Comparison of ENCODE assay signal across 13 cellular contexts in genomic region chr7:158595068-158595467, GRCh38. TPM values are rescaled to one million over a fixed set of nuclear protein-coding genes. Genes with fewer than 3 reads are reported as not detected.
A peak's percentile ranks its signal among the peaks of the same experiment; 100 is the strongest.
DNase-seq lines count a peak whose midpoint lies in the region; ATAC-seq and TF ChIP-seq lines count a peak whose summit lies in the region.
"Had no signal": no experiment of that assay in that cellular context is flagged by ENCODE, and none has a peak within 500 bp of the region (broad histone marks: within the 10 kb centered on the region; RNA-seq: fewer than 3 reads in every experiment).

No MANE protein-coding gene starts in this region.

- no peak overlapping the region for H3K18ac ChIP-seq in IMR-90 (ENCODE audit: low read depth, low read length)

- CTCF ChIA-PET in IMR-90 (lab: Yijun Ruan, JAX): no interaction called here
- CTCF ChIA-PET in naive thymus-derived CD4-positive, alpha-beta T cell (lab: Charles Lee): no interaction called here
- CTCF ChIA-PET in activated naive CD4-positive, alpha-beta T cell treated with anti-CD3 and anti-CD28 coated beads, Interleukin-2, amount 10 ng/mL, durations not matched to agents 7 days and 5 days (lab: Charles Lee): no interaction called here

- H2BK15ac ChIP-seq in IMR-90 (ENCODE audit: low read depth, low read length): no peak overlapping the region

- peaks cover 0 to 7% (median 0%) of the 10 kb centered on the region in 5 donors for H3K27me3 Mint-ChIP-seq in naive thymus-derived CD4-positive, alpha-beta T cell
- H3K27me3 Mint-ChIP-seq in activated naive CD4-positive, alpha-beta T cell treated with anti-CD3 and anti-CD28 coated beads, Interleukin-2, amount 10 ng/mL, durations not matched to agents 7 days and 5 days: peaks cover 8% of the 10 kb centered on the region
- no peaks in the 10 kb centered on the region for H3K27me3 Mint-ChIP-seq in HFFc6 (ENCODE audit: insufficient read depth)

- POLR2A ChIA-PET in IMR-90 (lab: Charles Lee; ENCODE audit: unreplicated experiment): no interaction called here
- POLR2A ChIA-PET in naive thymus-derived CD4-positive, alpha-beta T cell (lab: Charles Lee): no interaction called here

- H4K91ac ChIP-seq in IMR-90 (ENCODE audit: insufficient read depth, low read depth, low read length): no peak overlapping the region

- H3K56ac ChIP-seq in IMR-90 (ENCODE audit: extremely low read depth, insufficient read depth, low read length): no peak overlapping the region

- no peak overlapping the region for H3K14ac ChIP-seq in IMR-90 (replicated peaks; ENCODE audit: low read depth, low read length)

- intact Hi-C loops in IMR-90 (cut with micrococcal nuclease): no loop called here
- intact Hi-C loops in naive thymus-derived CD4-positive, alpha-beta T cell (cut with micrococcal nuclease): no loop called here

- peaks cover 0 to 4% (median 0%) of the 10 kb centered on the region in 5 donors for H3K36me3 Mint-ChIP-seq in naive thymus-derived CD4-positive, alpha-beta T cell
- peaks cover 7% of the 10 kb centered on the region for H3K36me3 Mint-ChIP-seq in activated naive CD4-positive, alpha-beta T cell treated with anti-CD3 and anti-CD28 coated beads, Interleukin-2, amount 10 ng/mL, durations not matched to agents 7 days and 5 days
- no peaks in the 10 kb centered on the region for H3K36me3 Mint-ChIP-seq in HFFc6 (ENCODE audit: low read depth)

- no peak for TF ChIP-seq POLR2A in IMR-90 (IDR thresholded peaks at IDR 0.05; ENCODE audit: low read depth, low read length)

- no peaks in the 10 kb centered on the region for H3K79me1 ChIP-seq in IMR-90 (ENCODE audit: low read depth in 1 of 2, low read length in 2 of 2)

- H2AK5ac ChIP-seq in IMR-90 (ENCODE audit: low read depth, low read length): no peak overlapping the region

- no peak overlapping the region for H3K23ac ChIP-seq in IMR-90 (ENCODE audit: low read depth, low read length)

- H4K8ac ChIP-seq in IMR-90 (ENCODE audit: low read depth in 2 of 2, low read length in 2 of 2): no peak overlapping the region

- H3K27ac Mint-ChIP-seq in naive thymus-derived CD4-positive, alpha-beta T cell: no peak overlapping the region
- no peak overlapping the region for H3K27ac Mint-ChIP-seq in activated naive CD4-positive, alpha-beta T cell treated with anti-CD3 and anti-CD28 coated beads, Interleukin-2, amount 10 ng/mL, durations not matched to agents 7 days and 5 days
- H3K27ac Mint-ChIP-seq in HFFc6: no peak overlapping the region
- H3K27ac Mint-ChIP-seq: dendritic cell treated with granulocyte-macrophage colony-stimulating factor and Interleukin-4, amounts not matched to agents 40 ng/mL and 50 ng/mL, for 4 days had no signal

- WGBS in IMR-90 (ENCODE audit: extremely low coverage in 2 of 2, insufficient read length in 1 of 2), 2 experiments: no CpG with 5 or more reads among the region's 3 CpGs

- H2AFZ ChIP-seq in IMR-90 (replicated peaks; ENCODE audit: low read length, poor library complexity): peak overlapping the region; percentile 60

- H3K9me3 Mint-ChIP-seq in naive thymus-derived CD4-positive, alpha-beta T cell: peaks cover 0 to 7% (median 0%) of the 10 kb centered on the region in 11 donors
- peaks cover 7% of the 10 kb centered on the region for H3K9me3 Mint-ChIP-seq in activated naive CD4-positive, alpha-beta T cell treated with anti-CD3 and anti-CD28 coated beads, Interleukin-2, amount 10 ng/mL, durations not matched to agents 7 days and 5 days
- no peaks in the 10 kb centered on the region for H3K9me3 Mint-ChIP-seq in HFFc6
- H3K9me3 Mint-ChIP-seq: dendritic cell treated with granulocyte-macrophage colony-stimulating factor and Interleukin-4, amounts not matched to agents 40 ng/mL and 50 ng/mL, for 4 days had no signal

- H3K4me3 Mint-ChIP-seq in naive thymus-derived CD4-positive, alpha-beta T cell: no peak overlapping the region
- no peak overlapping the region for H3K4me3 Mint-ChIP-seq in activated naive CD4-positive, alpha-beta T cell treated with anti-CD3 and anti-CD28 coated beads, Interleukin-2, amount 10 ng/mL, durations not matched to agents 7 days and 5 days
- H3K4me3 Mint-ChIP-seq in HFFc6: no peak overlapping the region
- H3K4me3 Mint-ChIP-seq: dendritic cell treated with granulocyte-macrophage colony-stimulating factor and Interleukin-4, amounts not matched to agents 40 ng/mL and 50 ng/mL, for 4 days had no signal

- dilution Hi-C loops in IMR-90 (cut with HindIII; ENCODE audit: low sequenced_read_pairs, unreplicated experiment): no loop called here

- H3K27me3 ChIP-seq in IMR-90 (ENCODE audit: control insufficient read depth, insufficient read depth, low read length): no peaks in the 10 kb centered on the region; the same call in 1 of the 2 replicates
- H3K27me3 ChIP-seq in naive thymus-derived CD4-positive, alpha-beta T cell (ENCODE audit: control insufficient read depth in 2 of 2, insufficient read depth in 2 of 2, low read length in 2 of 2): no peaks in the 10 kb centered on the region

- H2BK5ac ChIP-seq in IMR-90 (ENCODE audit: low read depth, low read length, poor library complexity, severe bottlenecking): peak overlapping the region; percentile 37

- H3K4me2 ChIP-seq in IMR-90 (ENCODE audit: low read depth, low read length): no peak overlapping the region

- H2AK9ac ChIP-seq in IMR-90 (replicated peaks; ENCODE audit: low read depth, low read length, poor library complexity): peak overlapping the region; percentile 75

- H3K27ac ChIP-seq in IMR-90 (ENCODE audit: insufficient read depth, low read length) (no peak overlapping the region), epithelial cell of prostate (no peak overlapping the region)
- H3K27ac ChIP-seq in naive thymus-derived CD4-positive, alpha-beta T cell (ENCODE audit: low read depth, low read length): no peak overlapping the region
- H3K27ac ChIP-seq: skin epidermis had no signal

- H3K4me1 ChIP-seq in IMR-90 (ENCODE audit: control insufficient read depth, insufficient read depth, low read length): no peaks in the 10 kb centered on the region
- no peaks in the 10 kb centered on the region for H3K4me1 ChIP-seq in naive thymus-derived CD4-positive, alpha-beta T cell (ENCODE audit: control insufficient read depth in 2 of 2, insufficient read depth in 2 of 2, low read length in 2 of 2)

- no peak overlapping the region for H4K5ac ChIP-seq in IMR-90 (ENCODE audit: low read depth, low read length)

- no peaks in the 10 kb centered on the region for H3K4me1 Mint-ChIP-seq in naive thymus-derived CD4-positive, alpha-beta T cell
- no peaks in the 10 kb centered on the region for H3K4me1 Mint-ChIP-seq in activated naive CD4-positive, alpha-beta T cell treated with anti-CD3 and anti-CD28 coated beads, Interleukin-2, amount 10 ng/mL, durations not matched to agents 7 days and 5 days
- H3K4me1 Mint-ChIP-seq in HFFc6 (ENCODE audit: low read depth): no peaks in the 10 kb centered on the region

- no peak overlapping the region for H3K9ac ChIP-seq in IMR-90 (ENCODE audit: low read depth, low read length)

- H2BK20ac ChIP-seq in IMR-90 (ENCODE audit: low read depth, low read length): no peak overlapping the region

- no peak overlapping the region for H2BK120ac ChIP-seq in IMR-90 (ENCODE audit: low read depth, low read length)

- no peak for TF ChIP-seq RAD21 in IMR-90 (IDR thresholded peaks at IDR 0.05; ENCODE audit: low read length)

- H3K36me3 ChIP-seq in IMR-90 (ENCODE audit: control insufficient read depth, insufficient read depth, low read length): no peaks in the 10 kb centered on the region
- H3K36me3 ChIP-seq in naive thymus-derived CD4-positive, alpha-beta T cell (ENCODE audit: control insufficient read depth in 2 of 3, insufficient read depth in 3 of 3, low read length in 3 of 3): no peaks in the 10 kb centered on the region

- ATAC-seq in IMR-90 (ENCODE audit: low read depth) (no peak), HG02970 (IDR thresholded peaks at IDR 0.05; ENCODE audit: low FRiP score, unreplicated experiment) (no peak)
- ATAC-seq in naive thymus-derived CD4-positive, alpha-beta T cell: peak; percentile 84

- H3K4ac ChIP-seq in IMR-90 (ENCODE audit: low read depth, low read length): no peak overlapping the region

- no peak for TF ChIP-seq CTCF in GM12865 (IDR thresholded peaks at IDR 0.05; ENCODE audit: insufficient read depth, low read depth, low read length, missing control alignments)
- TF ChIP-seq CTCF in IMR-90 (conservative IDR thresholded peaks at IDR 0.05; ENCODE audit: low read depth, low read length): no peak
- no peak for TF ChIP-seq CTCF in HFFc6 (IDR thresholded peaks at IDR 0.05)

- H4K20me1 ChIP-seq in IMR-90 (ENCODE audit: insufficient read depth, low read length): no peaks in the 10 kb centered on the region

- in situ Hi-C loops in IMR-90 (cut with MboI; ENCODE audit: low sequenced_read_pairs): no loop called here

- peaks cover 2% of the 10 kb centered on the region; the same call in 1 of the 2 replicates for H3K9me3 ChIP-seq in IMR-90 (ENCODE audit: control insufficient read depth, insufficient read depth, low read length)
- H3K9me3 ChIP-seq in naive thymus-derived CD4-positive, alpha-beta T cell (ENCODE audit: control insufficient read depth in 2 of 3, low read length in 3 of 3): peaks cover 0 to 5% (median 0%) of the 10 kb centered on the region in 3 experiments

- H3K4me3 ChIP-seq in GM12865 (ENCODE audit: low read depth, low read length): no peak overlapping the region
- H3K4me3 ChIP-seq in IMR-90 (ENCODE audit: insufficient read depth, low read depth, low read length): no peak overlapping the region
- no peak overlapping the region for H3K4me3 ChIP-seq in naive thymus-derived CD4-positive, alpha-beta T cell (ENCODE audit: low read length)
- H3K4me3 ChIP-seq: skin epidermis had no signal

- no peaks in the 10 kb centered on the region for H3K9me1 ChIP-seq in IMR-90 (ENCODE audit: insufficient read depth, low read length)

- peak; percentile 35 for DNase-seq in GM12865 (ENCODE audit: low read depth)
- peak; percentile 59 for DNase-seq in IMR-90
- peak; percentile 41 for DNase-seq in epithelial cell of prostate (ENCODE audit: low read depth, low spot score)
- DNase-seq in naive thymus-derived CD4-positive, alpha-beta T cell: no peak
- no peak for DNase-seq in activated CD4-positive, alpha-beta T cell treated with anti-CD3 and anti-CD28 coated beads for 4 hours
- DNase-seq in activated naive CD4-positive, alpha-beta T cell treated with anti-CD3 and anti-CD28 coated beads, Interleukin-2, amount 10 ng/mL, durations not matched to agents 7 days and 5 days: no peak
- no peak for DNase-seq in HFFc6
- DNase-seq: activated CD8-positive, alpha-beta memory T cell treated with anti-CD3 and anti-CD28 coated beads, Interleukin-2, amount 50 U/mL, for 4 hours; stimulated activated naive CD4-positive, alpha-beta T cell treated with Interleukin-2 at 50 U/mL for 16 hours; SW 1271 had no signal

- BruUV-seq in IMR-90 (replicated peaks; lab: Mats Ljungman, UMichigan): no TSS peak

RNA-seq across cellular contexts. Expression of gene PTPRN2, which starts 7.4 kb away (rescaled TPM):
- total RNA-seq in IMR-90 (2012; rRNA removed): under 0.01 TPM in 1 of 2 replicates, not detected in the other
- 0.03 and 0.06 TPM in 2 replicates for polyA plus RNA-seq in IMR-90 (2012; rRNA removed)
- polyA plus RNA-seq in IMR-90 (2012; cell fraction: cytosol; rRNA removed): 0.05 and 0.09 TPM in 2 replicates
- polyA plus RNA-seq in IMR-90 (2012; cell fraction: nucleus; rRNA removed; ENCODE audit: low replicate concordance): 0.05 and 0.07 TPM in 2 replicates
- 1 to 10 TPM in 3 of 5 experiments, under 1 TPM in 2; 0.58 to 2.3 (median 1.3) TPM for total RNA-seq in naive thymus-derived CD4-positive, alpha-beta T cell
- polyA plus RNA-seq in naive thymus-derived CD4-positive, alpha-beta T cell: 1 to 10 TPM; 1.7 to 2.1 TPM
- total RNA-seq in HFFc6 (2021; fragmentation: NEBNext Ultra II Directional; extraction: Animal tissue kit (Norgen Biotek cat#: 25700)): under 1 TPM; 0.05 to 0.27 (median 0.23) TPM

Comparison
In these comparisons a context has a peak if more than half of its experiments do, and no peak if none do; other contexts are left out.
1. DNase-seq: peak in GM12865 (single experiment), IMR-90 (single experiment) and epithelial cell of prostate (single experiment); none in naive thymus-derived CD4-positive, alpha-beta T cell (0 of 9), activated CD4-positive, alpha-beta T cell treated with anti-CD3 and anti-CD28 coated beads for 4 hours (0 of 2), activated naive CD4-positive, alpha-beta T cell treated with anti-CD3 and anti-CD28 coated beads, Interleukin-2, amount 10 ng/mL, durations not matched to agents 7 days and 5 days (single experiment) and HFFc6 (single experiment).